ENCODE assay signal across 11 cellular contexts in genomic region chr12:122099280-122099749, GRCh38. TPM values are rescaled to one million over a fixed set of nuclear protein-coding genes. Genes with fewer than 3 reads are reported as not detected.
DNase-seq lines count a peak whose midpoint lies in the region; ATAC-seq, FAIRE-seq and TF ChIP-seq lines count a peak whose summit lies in the region.
"Had no signal": no experiment of that assay in that cellular context is flagged by ENCODE, and none has a peak within 500 bp of the region (broad histone marks: within the 10 kb centered on the region; RNA-seq: fewer than 3 reads in every experiment).

No MANE protein-coding gene starts in this region.

- DNase-seq in Right ventricle myocardium superior (no peak), cardiac septum (ENCODE audit: low spot score) (no peak), K562 (ENCODE audit: extremely low read depth in 1 of 4, low spot score in 3 of 4) (no peak), ureter (ENCODE audit: low spot score) (peak; percentile 44), HFFc6 (no peak), kidney (no peak)
- DNase-seq: GOT3, NCI-H226, ovary had no signal

- H3K4me3 Mint-ChIP-seq in HFFc6 = no peak overlapping the region

- BruUV-seq in K562 (replicated peaks; lab: Mats Ljungman, UMichigan) = no TSS peak

- FAIRE-seq in K562 (lab: Jason Lieb, UNC) (no peak), kidney (lab: Jason Lieb, UNC) (no peak)

- in situ Hi-C loops in K562 (cut with MboI) = no loop called here

- H3K4me1 ChIP-seq in K562 (replicated peaks in 1 of 2; ENCODE audit: control insufficient read depth in 2 of 2, insufficient read depth in 2 of 2, low read length in 2 of 2) (peaks cover 42 to 58% of the 10 kb centered on the region in 2 experiments), mucosa of rectum (ENCODE audit: control insufficient read depth in 2 of 2, insufficient read depth in 2 of 2, low read length in 2 of 2) (peaks cover 61 to 74% of the 10 kb centered on the region in 2 donors), kidney (ENCODE audit: control insufficient read depth in 1 of 2, insufficient read depth in 1 of 2, low read depth in 1 of 2, low read length in 2 of 2) (peaks cover 33 to 43% of the 10 kb centered on the region in 2 donors)

- H3K79me2 ChIP-seq in K562 (ENCODE audit: control insufficient read depth, insufficient read depth, low read length) = peaks cover 96% of the 10 kb centered on the region

- CTCF ChIA-PET in K562 (lab: Yijun Ruan, JAX; ENCODE audit: low intra/inter-chr PET ratio) = no interaction called here

- peaks cover 6% of the 10 kb centered on the region for H3K9me1 ChIP-seq in K562 (ENCODE audit: control insufficient read depth, insufficient read depth, low read length)

- WGBS in K562 (ENCODE audit: insufficient coverage, low coverage, missing lambda C conversion rate) = 84% methylated on average over 6 of the region's 6 CpGs

- H3K27me3 ChIP-seq in K562 (ENCODE audit: control insufficient read depth in 2 of 2, insufficient read depth in 2 of 2, low read length in 2 of 2) (no peaks in the 10 kb centered on the region), mucosa of rectum (ENCODE audit: control insufficient read depth in 2 of 2, insufficient read depth in 2 of 2, low read length in 2 of 2) (no peaks in the 10 kb centered on the region)
- H3K27me3 ChIP-seq: ovary had no signal

- no peak overlapping the region for H2AFZ ChIP-seq in K562 (ENCODE audit: low read depth, low read length)

- no peak for TF ChIP-seq POLR2A in K562 (conservative IDR thresholded peaks at IDR 0.05)

- peak overlapping the region; percentile 62 to 63; a peak in 3 of 4 replicates for H3K9ac ChIP-seq in K562 (ENCODE audit: insufficient read depth in 1 of 2, low read depth in 2 of 2, low read length in 2 of 2)
- peak overlapping the region; percentile 26 to 36 for H3K9ac ChIP-seq in mucosa of rectum (ENCODE audit: low read depth in 1 of 2, low read length in 2 of 2)
- no peak overlapping the region for H3K9ac ChIP-seq in kidney (ENCODE audit: low read length in 2 of 2)

- peak overlapping the region; percentile 74; the same call in 2 of the 3 replicates for H3K27ac ChIP-seq in K562 (ENCODE audit: extremely low read depth, low read depth, low read length)
- H3K27ac ChIP-seq in mucosa of rectum (ENCODE audit: low read depth in 2 of 2, low read length in 2 of 2) = peak overlapping the region; percentile 93 to 94
- no peak overlapping the region for H3K27ac ChIP-seq in kidney (ENCODE audit: low read depth in 2 of 2, low read length in 2 of 2)

- ATAC-seq in Right ventricle myocardium superior (ENCODE audit: poor library complexity) (peak; percentile 4), K562 (no peak), GM21528 (IDR thresholded peaks at IDR 0.05; ENCODE audit: low FRiP score, unreplicated experiment) (no peak)

- H3K9me3 Mint-ChIP-seq in HFFc6 = no peaks in the 10 kb centered on the region

- H3K4me3 ChIP-seq in K562 (no peak overlapping the region), mucosa of rectum (ENCODE audit: low read length in 2 of 2) (no peak overlapping the region), kidney (ENCODE audit: low read length in 2 of 2) (no peak overlapping the region)
- H3K4me3 ChIP-seq: ovary had no signal

- peaks cover 6% of the 10 kb centered on the region; the same call in 1 of the 2 replicates for H4K20me1 ChIP-seq in K562 (replicated peaks; ENCODE audit: control insufficient read depth, insufficient read depth, low read length)

- TF ChIP-seq CTCF in K562 (IDR thresholded peaks at IDR 0.05 in 2 of 3, conservative IDR thresholded peaks at IDR 0.05 in 1 of 3; ENCODE audit: insufficient read depth in 2 of 3, low read depth in 1 of 3, low read length in 3 of 3) = no peak
- TF ChIP-seq CTCF in HFFc6 (IDR thresholded peaks at IDR 0.05) = no peak
- TF ChIP-seq CTCF in kidney (IDR thresholded peaks at IDR 0.05; ENCODE audit: borderline replicate concordance, extremely low read depth, insufficient read depth) = no peak

- no peak for TF ChIP-seq EP300 in K562 (IDR thresholded peaks at IDR 0.05; ENCODE audit: low read length)

- POLR2A ChIA-PET in K562 (lab: Yijun Ruan, JAX) = interaction anchor here (4.5 kb wide), 1 partner anchor 12 kb away, joined by 75 read pairs; no protein-coding TSS in a partner anchor

- peaks cover 30% of the 10 kb centered on the region for H3K4me1 Mint-ChIP-seq in HFFc6 (ENCODE audit: low read depth)

- H3K27me3 Mint-ChIP-seq in HFFc6 (ENCODE audit: insufficient read depth) = peaks cover 4% of the 10 kb centered on the region

- no peak for TF ChIP-seq RAD21 in K562 (CRISPR knock-in tag; conservative IDR thresholded peaks at IDR 0.05 in 1 of 2, IDR thresholded peaks at IDR 0.05 in 1 of 2)

- peak overlapping the region; percentile 30; the same call in 1 of the 2 replicates for H3K4me2 ChIP-seq in K562 (ENCODE audit: insufficient read depth, low read length)

- intact Hi-C loops in Right ventricle myocardium superior (cut with DNase I) = no loop called here
- intact Hi-C loops in cardiac septum (cut with DNase I) = loop anchor here (2.0 kb wide), 1 partner anchor 21 kb away; the partner anchor contains the start of gene MLXIP
- intact Hi-C loops in K562 (cut with micrococcal nuclease) = loop anchor here (2.0 kb wide), 2 partner anchors 19 to 35 kb away; no protein-coding TSS in a partner anchor
- intact Hi-C loops in kidney (cut with DNase I) = no loop called here

- H3K36me3 Mint-ChIP-seq in HFFc6 (ENCODE audit: low read depth) = peaks cover 3% of the 10 kb centered on the region; the same call in 1 of the 2 replicates

- H3K9me3 ChIP-seq in K562 (replicated peaks; ENCODE audit: control insufficient read depth, insufficient read depth, low read depth, low read length) (0 out of 2 replicates have a peak, but pooled peaks cover 2% of the 10 kb centered on the region), mucosa of rectum (ENCODE audit: control insufficient read depth in 2 of 2, low read length in 2 of 2) (no peaks in the 10 kb centered on the region), kidney (ENCODE audit: control insufficient read depth in 1 of 2, low read length in 2 of 2) (no peaks in the 10 kb centered on the region)
- H3K9me3 ChIP-seq: ovary had no signal

- H3K36me3 ChIP-seq in K562 (ENCODE audit: control insufficient read depth, insufficient read depth, low read length) (peaks cover 37% of the 10 kb centered on the region), mucosa of rectum (ENCODE audit: control insufficient read depth in 2 of 2, insufficient read depth in 2 of 2, low read length in 2 of 2) (no peaks in the 10 kb centered on the region), kidney (ENCODE audit: control insufficient read depth in 1 of 2, insufficient read depth in 2 of 2, low read length in 2 of 2) (no peaks in the 10 kb centered on the region)
- H3K36me3 ChIP-seq: ovary had no signal

- H3K27ac Mint-ChIP-seq in HFFc6 = no peak overlapping the region

TF ChIP-seq in K562, 482 proteins besides CTCF, POLR2A, EP300 and RAD21:
- TF ChIP-seq ZFX (CRISPR knock-in tag; IDR thresholded peaks at IDR 0.05) = no peak
- TF ChIP-seq WHSC1 (IDR thresholded peaks at IDR 0.05; ENCODE audit: low read length) = no peak
- 0 out of 2 replicates have a peak, but pooled peaks have one; percentile 28 for TF ChIP-seq POLR2G (IDR thresholded peaks at IDR 0.05; ENCODE audit: low read depth, low read length)

RNA-seq across cellular contexts. Expression of gene MLXIP, which starts 20.8 kb away (rescaled TPM):
- total RNA-seq in Right ventricle myocardium superior (22.6 TPM), cardiac septum (24.7 TPM), K562 (2014; rRNA removed) (14.7 and 36.9 TPM in 2 replicates), K562 (2014; rRNA removed; fragmentation: Illumina TruSeq; extraction: Trizol) (13.8 and 18.1 TPM in 2 replicates), K562 (2015; rRNA removed; fragmentation: Illumina TruSeq; extraction: Trizol) (25.8 and 28.9 TPM in 2 replicates), K562 (2021) (65.8 and 66.3 TPM in 2 replicates), ureter (72.2 TPM), kidney (67.6 TPM)
- 289 and 513 TPM in 2 replicates for total RNA-seq in K562 (2011; cell fraction: chromatin; rRNA removed; ENCODE audit: low replicate concordance)
- total RNA-seq in K562 (2011; cell fraction: nucleolus; rRNA removed) = 197 and 203 TPM in 2 replicates
- 215 and 311 TPM in 2 replicates for total RNA-seq in K562 (2011; cell fraction: nucleoplasm; rRNA removed)
- polyA plus RNA-seq in K562 (2011; rRNA removed) (14.4 and 20.7 TPM in 2 replicates), K562 (2014; fragmentation: Illumina TruSeq; extraction: Trizol) (40.7 and 46.7 TPM in 2 replicates), K562 (2014; fragmentation: Nextera tagmentation; extraction: Ambion mirVana) (1 to 10 TPM; 2.2 to 3.8 TPM), K562 (2014; rRNA removed) (26.0 and 26.5 TPM in 2 replicates), kidney (ENCODE audit: insufficient read depth, low read depth, low replicate concordance) (10.9 TPM)
- 9.9 and 11.6 TPM in 2 replicates for polyA plus RNA-seq in K562 (2011; cell fraction: cytosol; rRNA removed)
- 78.1 and 99.4 TPM in 2 replicates for polyA plus RNA-seq in K562 (2011; cell fraction: nucleus; rRNA removed)
- polyA plus RNA-seq in K562 (2012) = 33.1 and 37.7 TPM in 2 replicates
- polyA minus RNA-seq in K562 (2011; rRNA and poly(A)+ RNA removed) = 20.9 and 23.5 TPM in 2 replicates
- polyA minus RNA-seq in K562 (2011; cell fraction: cytosol; rRNA and poly(A)+ RNA removed) = 51.8 and 60.9 TPM in 2 replicates
- polyA minus RNA-seq in K562 (2011; cell fraction: nucleus; rRNA and poly(A)+ RNA removed) = 61.8 and 88.5 TPM in 2 replicates
- 10 to 100 TPM; 19.0 to 23.8 (median 21.7) TPM for total RNA-seq in HFFc6 (2021; fragmentation: NEBNext Ultra II Directional; extraction: Animal tissue kit (Norgen Biotek cat#: 25700))

Comparison
In these comparisons a context has a peak if more than half of its experiments do, and no peak if none do; other contexts are left out.
1. intact Hi-C loops: an anchor here in cardiac septum (2.0 kb wide) and K562 (2.0 kb wide); none called in Right ventricle myocardium superior and kidney.
2. H3K27ac ChIP-seq: peak in K562 (single experiment) and mucosa of rectum (2 of 2); none in kidney (0 of 2).
3. H3K9ac ChIP-seq: peak in K562 (2 of 2) and mucosa of rectum (2 of 2); none in kidney (0 of 2).